25 cellular contexts compared by ENCODE assay signal in genomic region chr9:21383627-21384026, GRCh38. TPM values are rescaled to one million over a fixed set of nuclear protein-coding genes. Genes with fewer than 3 reads are reported as not detected.
DNase-seq lines count a peak whose midpoint lies in the region; ATAC-seq and TF ChIP-seq lines count a peak whose summit lies in the region.
"Had no signal": no experiment of that assay in that cellular context is flagged by ENCODE, and none has a peak within 500 bp of the region (broad histone marks: within the 10 kb centered on the region; RNA-seq: fewer than 3 reads in every experiment).

No MANE protein-coding gene starts in this region.

- no peak overlapping the region for H3K4me2 ChIP-seq in DND-41 (ENCODE audit: insufficient read depth, low read length)

- DNase-seq in T-helper 2 cell treated with Interferon-gamma antibody and Interleukin-4, amounts not matched to agents 5 μg/mL and 100 μg/mL, for 36 hours (ENCODE audit: low spot score), result no peak
- DNase-seq in T-helper 2 cell (no peak), DND-41 (peak; percentile 5), KBM-7 (peak; percentile 58), upper lobe of right lung (no peak)
- DNase-seq in activated T-helper 2 cell treated with anti-CD3 and anti-CD28 coated beads, Interferon-gamma antibody, Interleukin-2, Interleukin-4, amounts not matched to agents 10 μg/mL and 5 μg/mL and 100 μg/mL, durations not matched to agents 14 hours and 24 hours and 36 hours (ENCODE audit: low spot score), result no peak
- DNase-seq in activated effector memory CD4-positive, alpha-beta T cell treated with Interleukin-2 at 50 U/mL for 16 hours, result no peak
- no peak for DNase-seq in stimulated activated naive CD4-positive, alpha-beta T cell treated with Interleukin-2 at 50 U/mL for 16 hours (lab: John Stamatoyannopoulos, UW)
- DNase-seq: ACHN, H9, HFFc6, Kasumi-1, NCI-H2029, NCI-H446 treated with DMSO at 0.1 percent for 48 hours, NCI-H526, NCI-H82, Right ventricle myocardium superior, RPMI8226 had no signal

- no peaks in the 10 kb centered on the region for H3K79me2 ChIP-seq in DND-41 (ENCODE audit: insufficient read depth, low read length)

- H3K4me3 ChIP-seq in DND-41 (ENCODE audit: low read depth in 1 of 2, low read length in 2 of 2) (no peak overlapping the region), upper lobe of right lung (no peak overlapping the region)
- H3K4me3 ChIP-seq: SJSA1 had no signal

- in situ Hi-C loops in KBM-7 (cut with MboI; ENCODE audit: low pct_unique_long_range_greater_than_20kb, low sequenced_read_pairs), result no loop called here

- intact Hi-C loops in activated T-helper 2 cell treated with anti-CD3 and anti-CD28 coated beads, Interferon-gamma antibody, Interleukin-2, Interleukin-4, amounts not matched to agents 10 μg/mL and 5 μg/mL and 100 μg/mL, durations not matched to agents 14 hours and 24 hours and 36 hours (cut with micrococcal nuclease), result loop anchor here (5.0 kb wide), 1 partner anchor 49 kb away; no protein-coding TSS in a partner anchor
- intact Hi-C loops in upper lobe of right lung (cut with DNase I), result no loop called here

- H3K36me3 Mint-ChIP-seq in T-helper 2 cell treated with Interferon-gamma antibody and Interleukin-4, amounts not matched to agents 5 μg/mL and 100 μg/mL, for 36 hours (ENCODE audit: low read depth), result no peaks in the 10 kb centered on the region
- H3K36me3 Mint-ChIP-seq in activated T-helper 2 cell treated with anti-CD3 and anti-CD28 coated beads, Interferon-gamma antibody, Interleukin-2, Interleukin-4, amounts not matched to agents 10 μg/mL and 5 μg/mL and 100 μg/mL, durations not matched to agents 14 hours and 24 hours and 36 hours (ENCODE audit: low read depth), result no peaks in the 10 kb centered on the region

- H3K27ac ChIP-seq in DND-41 (ENCODE audit: low read length) (no peak overlapping the region), upper lobe of right lung (no peak overlapping the region)
- H3K27ac ChIP-seq: 22Rv1, SJSA1 had no signal

- no peaks in the 10 kb centered on the region for H3K9me3 ChIP-seq in DND-41 (ENCODE audit: insufficient read depth, low read length, severe bottlenecking)
- no peaks in the 10 kb centered on the region for H3K9me3 ChIP-seq in upper lobe of right lung
- H3K9me3 ChIP-seq: SJSA1 had no signal

- H3K27ac Mint-ChIP-seq in T-helper 2 cell treated with Interferon-gamma antibody and Interleukin-4, amounts not matched to agents 5 μg/mL and 100 μg/mL, for 36 hours, result no peak overlapping the region
- no peak overlapping the region for H3K27ac Mint-ChIP-seq in activated T-helper 2 cell treated with anti-CD3 and anti-CD28 coated beads, Interferon-gamma antibody, Interleukin-2, Interleukin-4, amounts not matched to agents 10 μg/mL and 5 μg/mL and 100 μg/mL, durations not matched to agents 14 hours and 24 hours and 36 hours
- H3K27ac Mint-ChIP-seq: HFFc6 had no signal

- ATAC-seq in DND-41 (ENCODE audit: insufficient read depth, low read depth) (peak; percentile 68), upper lobe of right lung (no peak)
- ATAC-seq: HepG2 had no signal

- H3K4me1 ChIP-seq in DND-41 (ENCODE audit: insufficient read depth, low read length), result no peaks in the 10 kb centered on the region; the same call in 1 of the 2 replicates
- no peaks in the 10 kb centered on the region for H3K4me1 ChIP-seq in upper lobe of right lung
- H3K4me1 ChIP-seq: SJSA1 had no signal

- H3K36me3 ChIP-seq in DND-41 (ENCODE audit: insufficient read depth, low read length), result no peaks in the 10 kb centered on the region
- H3K36me3 ChIP-seq in upper lobe of right lung, result no peaks in the 10 kb centered on the region
- H3K36me3 ChIP-seq: SJSA1 had no signal

- H4K20me1 ChIP-seq in DND-41 (ENCODE audit: insufficient read depth, low read length), result no peaks in the 10 kb centered on the region

- H3K27me3 ChIP-seq in DND-41 (ENCODE audit: insufficient read depth, low read length, poor library complexity) (peaks cover 14% of the 10 kb centered on the region), upper lobe of right lung (peaks cover 41% of the 10 kb centered on the region)
- H3K27me3 ChIP-seq: SJSA1 had no signal

- peaks cover 20% of the 10 kb centered on the region for H3K4me1 Mint-ChIP-seq in T-helper 2 cell treated with Interferon-gamma antibody and Interleukin-4, amounts not matched to agents 5 μg/mL and 100 μg/mL, for 36 hours (ENCODE audit: low read depth)
- peaks cover 19% of the 10 kb centered on the region for H3K4me1 Mint-ChIP-seq in activated T-helper 2 cell treated with anti-CD3 and anti-CD28 coated beads, Interferon-gamma antibody, Interleukin-2, Interleukin-4, amounts not matched to agents 10 μg/mL and 5 μg/mL and 100 μg/mL, durations not matched to agents 14 hours and 24 hours and 36 hours (ENCODE audit: low read depth)

- no peak overlapping the region for H3K9ac ChIP-seq in DND-41 (ENCODE audit: low read depth, low read length)

- H3K9me3 Mint-ChIP-seq in T-helper 2 cell treated with Interferon-gamma antibody and Interleukin-4, amounts not matched to agents 5 μg/mL and 100 μg/mL, for 36 hours, result no peaks in the 10 kb centered on the region
- H3K9me3 Mint-ChIP-seq in activated T-helper 2 cell treated with anti-CD3 and anti-CD28 coated beads, Interferon-gamma antibody, Interleukin-2, Interleukin-4, amounts not matched to agents 10 μg/mL and 5 μg/mL and 100 μg/mL, durations not matched to agents 14 hours and 24 hours and 36 hours, result no peaks in the 10 kb centered on the region
- H3K9me3 Mint-ChIP-seq: H9, HFFc6 had no signal

- no peak for TF ChIP-seq CTCF in DND-41 (IDR thresholded peaks at IDR 0.05; ENCODE audit: borderline replicate concordance, extremely low read depth, low read length, poor library complexity, severe bottlenecking)
- no peak for TF ChIP-seq CTCF in upper lobe of right lung (IDR thresholded peaks at IDR 0.05)

- H2AFZ ChIP-seq in DND-41 (ENCODE audit: low read depth, low read length), result no peak overlapping the region

- H3K27me3 Mint-ChIP-seq in T-helper 2 cell treated with Interferon-gamma antibody and Interleukin-4, amounts not matched to agents 5 μg/mL and 100 μg/mL, for 36 hours (ENCODE audit: low read depth), result peaks cover 66% of the 10 kb centered on the region
- peaks cover 55% of the 10 kb centered on the region for H3K27me3 Mint-ChIP-seq in activated T-helper 2 cell treated with anti-CD3 and anti-CD28 coated beads, Interferon-gamma antibody, Interleukin-2, Interleukin-4, amounts not matched to agents 10 μg/mL and 5 μg/mL and 100 μg/mL, durations not matched to agents 14 hours and 24 hours and 36 hours (ENCODE audit: low read depth)

- H3K4me3 Mint-ChIP-seq in T-helper 2 cell treated with Interferon-gamma antibody and Interleukin-4, amounts not matched to agents 5 μg/mL and 100 μg/mL, for 36 hours, result peak overlapping the region; percentile 3
- H3K4me3 Mint-ChIP-seq in activated T-helper 2 cell treated with anti-CD3 and anti-CD28 coated beads, Interferon-gamma antibody, Interleukin-2, Interleukin-4, amounts not matched to agents 10 μg/mL and 5 μg/mL and 100 μg/mL, durations not matched to agents 14 hours and 24 hours and 36 hours (ENCODE audit: low read depth), result peak overlapping the region; percentile 0
- H3K4me3 Mint-ChIP-seq: H9, HFFc6 had no signal

RNA-seq across cellular contexts. Expression of gene IFNA2, which starts 1.6 kb away (rescaled TPM):
- total RNA-seq in activated T-helper 2 cell treated with anti-CD3 and anti-CD28 coated beads, Interferon-gamma antibody, Interleukin-2, Interleukin-4, amounts not matched to agents 10 μg/mL and 5 μg/mL and 100 μg/mL, durations not matched to agents 14 hours and 24 hours and 36 hours, result not detected in 2 replicates
- total RNA-seq in upper lobe of right lung, result not detected
- total RNA-seq: Daoy, G401, H9, HepG2, HFFc6, HT1080, M059J, Right ventricle myocardium superior, SJSA1 had no signal

RNA-seq across cellular contexts. Expression of gene IFNA13, which starts 15.8 kb away (rescaled TPM):
- not detected in 2 replicates for total RNA-seq in activated T-helper 2 cell treated with anti-CD3 and anti-CD28 coated beads, Interferon-gamma antibody, Interleukin-2, Interleukin-4, amounts not matched to agents 10 μg/mL and 5 μg/mL and 100 μg/mL, durations not matched to agents 14 hours and 24 hours and 36 hours
- total RNA-seq in upper lobe of right lung, result not detected
- total RNA-seq: Daoy, G401, H9, HepG2, HFFc6, HT1080, M059J, Right ventricle myocardium superior, SJSA1 had no signal

RNA-seq across cellular contexts. Expression of gene IFNA8, which starts 25.3 kb away (rescaled TPM):
- not detected in 2 replicates for total RNA-seq in activated T-helper 2 cell treated with anti-CD3 and anti-CD28 coated beads, Interferon-gamma antibody, Interleukin-2, Interleukin-4, amounts not matched to agents 10 μg/mL and 5 μg/mL and 100 μg/mL, durations not matched to agents 14 hours and 24 hours and 36 hours
- total RNA-seq in upper lobe of right lung, result not detected
- total RNA-seq: Daoy, G401, H9, HepG2, HFFc6, HT1080, M059J, Right ventricle myocardium superior, SJSA1 had no signal

RNA-seq across cellular contexts. Expression of gene IFNA6, which starts 32.9 kb away (rescaled TPM):
- not detected in 2 replicates for total RNA-seq in activated T-helper 2 cell treated with anti-CD3 and anti-CD28 coated beads, Interferon-gamma antibody, Interleukin-2, Interleukin-4, amounts not matched to agents 10 μg/mL and 5 μg/mL and 100 μg/mL, durations not matched to agents 14 hours and 24 hours and 36 hours
- not detected for total RNA-seq in upper lobe of right lung
- total RNA-seq: Daoy, G401, H9, HepG2, HFFc6, HT1080, M059J, Right ventricle myocardium superior, SJSA1 had no signal

RNA-seq across cellular contexts. Expression of gene KLHL9, which starts 48.4 kb away (rescaled TPM):
- total RNA-seq in activated T-helper 2 cell treated with anti-CD3 and anti-CD28 coated beads, Interferon-gamma antibody, Interleukin-2, Interleukin-4, amounts not matched to agents 10 μg/mL and 5 μg/mL and 100 μg/mL, durations not matched to agents 14 hours and 24 hours and 36 hours, result 14.3 and 15.8 TPM in 2 replicates
- 22.2 TPM for total RNA-seq in upper lobe of right lung
- total RNA-seq: Daoy had no signal

Comparison
In these comparisons a context has a peak if more than half of its experiments do, and no peak if none do; other contexts are left out.
1. DNase-seq: peak in DND-41 (single experiment) and KBM-7 (single experiment); none in T-helper 2 cell treated with Interferon-gamma antibody and Interleukin-4, amounts not matched to agents 5 μg/mL and 100 μg/mL, for 36 hours (single experiment), T-helper 2 cell (0 of 5), activated T-helper 2 cell treated with anti-CD3 and anti-CD28 coated beads, Interferon-gamma antibody, Interleukin-2, Interleukin-4, amounts not matched to agents 10 μg/mL and 5 μg/mL and 100 μg/mL, durations not matched to agents 14 hours and 24 hours and 36 hours (single experiment), upper lobe of right lung (single experiment), activated effector memory CD4-positive, alpha-beta T cell treated with Interleukin-2 at 50 U/mL for 16 hours (single experiment) and stimulated activated naive CD4-positive, alpha-beta T cell treated with Interleukin-2 at 50 U/mL for 16 hours (single experiment).